Comparison of ENCODE assay signal across 9 cellular contexts in the genomic region with DNA sequence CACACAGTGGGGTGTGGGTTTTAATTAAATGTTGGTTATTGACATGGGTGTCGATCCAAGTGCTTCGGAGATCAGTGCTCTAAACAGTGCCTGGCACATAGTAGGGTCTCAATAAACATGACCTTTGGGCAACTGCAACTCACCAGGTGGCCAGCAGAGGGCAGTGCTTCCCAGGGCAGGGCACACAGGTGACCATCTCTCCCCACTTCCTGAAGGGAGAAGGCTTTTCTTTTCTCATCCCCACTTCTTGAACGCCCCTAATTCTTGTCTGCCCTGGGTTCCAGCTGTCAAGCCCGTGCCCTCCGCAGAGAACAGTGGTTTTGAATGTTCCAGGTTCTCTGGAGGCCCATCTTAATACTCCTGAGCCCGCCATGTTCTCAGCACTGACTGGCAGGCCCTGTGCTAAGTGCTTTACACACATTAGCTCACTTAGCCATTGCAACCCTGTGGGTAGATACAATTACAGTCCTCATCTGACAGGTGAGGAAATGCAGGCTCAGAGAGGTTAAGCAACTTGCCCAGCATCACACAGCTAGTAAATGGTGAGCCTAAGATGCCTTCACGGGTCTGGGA. TPM values are rescaled to one million over a fixed set of nuclear protein-coding genes. Genes with fewer than 3 reads are reported as not detected.
A peak's percentile ranks its signal among the peaks of the same experiment; 100 is the strongest.
DNase-seq lines count a peak whose midpoint lies in the region; ATAC-seq, FAIRE-seq and TF ChIP-seq lines count a peak whose summit lies in the region.
"Had no signal": no experiment of that assay in that cellular context is flagged by ENCODE, and none has a peak within 500 bp of the region (broad histone marks: within the 10 kb centered on the region; RNA-seq: fewer than 3 reads in every experiment).

No MANE protein-coding gene starts in this region.

- no peaks in the 10 kb centered on the region for H3K36me3 Mint-ChIP-seq in CD4-positive, alpha-beta memory T cell
- H3K36me3 Mint-ChIP-seq in WTC11: no peaks in the 10 kb centered on the region
- H3K36me3 Mint-ChIP-seq in stimulated activated effector memory CD8-positive, alpha-beta T cell treated with anti-CD3 and anti-CD28 coated beads, Interleukin-12 subunit alpha, Interleukin-12 subunit beta, amount 100 ng/mL, for 72 hours: peaks cover 6% of the 10 kb centered on the region
- H3K36me3 Mint-ChIP-seq: IgD-negative memory B cell had no signal

- intact Hi-C loops in CD4-positive, alpha-beta memory T cell (cut with micrococcal nuclease): loop anchor here (1.0 kb wide), 3 partner anchors 27 to 207 kb away; no protein-coding TSS in a partner anchor
- intact Hi-C loops in lower lobe of right lung (cut with DNase I): loop anchor here (5.0 kb wide), 1 partner anchor 35 kb away; no protein-coding TSS in a partner anchor

- no peaks in the 10 kb centered on the region for H3K36me3 ChIP-seq in CD4-positive, alpha-beta memory T cell (ENCODE audit: insufficient read depth, low read length)
- H3K36me3 ChIP-seq in bronchial epithelial cell (ENCODE audit: control insufficient read depth, insufficient read depth, low read length) (no peaks in the 10 kb centered on the region), lower lobe of right lung (peaks cover 12% of the 10 kb centered on the region)

- CTCF ChIA-PET in CD4-positive, alpha-beta memory T cell (lab: Charles Lee; ENCODE audit: partially characterized antibody): interaction anchor here (0.7 to 13.8 kb wide), 48 partner anchors 8 to 1327 kb away, joined by 3 to 671 read pairs (median 5); a partner anchor contains a TSS
- CTCF ChIA-PET in WTC11 (lab: Charles Lee): interaction anchor here (0.7 to 15.4 kb wide), 21 partner anchors 10 to 221 kb away, joined by 3 to 735 read pairs (median 9); a partner anchor contains a TSS

- ATAC-seq in WTC11 (peak; percentile 31), lower lobe of right lung (peak; percentile 13 to 42), GM19324 (IDR thresholded peaks at IDR 0.05; ENCODE audit: low FRiP score, unreplicated experiment) (no peak)
- ATAC-seq in stimulated activated effector memory CD8-positive, alpha-beta T cell treated with anti-CD3 and anti-CD28 coated beads, Interleukin-12 subunit alpha, Interleukin-12 subunit beta, amount 100 ng/mL, for 72 hours: peak; percentile 44

- H3K4me3 Mint-ChIP-seq in CD4-positive, alpha-beta memory T cell: peak overlapping the region in 2 of 8 donors; percentile 24 to 59
- H3K4me3 Mint-ChIP-seq in WTC11: no peak overlapping the region
- H3K4me3 Mint-ChIP-seq in stimulated activated effector memory CD8-positive, alpha-beta T cell treated with anti-CD3 and anti-CD28 coated beads, Interleukin-12 subunit alpha, Interleukin-12 subunit beta, amount 100 ng/mL, for 72 hours: no peak overlapping the region

- POLR2A ChIA-PET in CD4-positive, alpha-beta memory T cell (lab: Charles Lee; ENCODE audit: partially characterized antibody): interaction anchor here (0.7 to 4.7 kb wide), 15 partner anchors 9 to 141 kb away, joined by 3 to 29 read pairs (median 5); a partner anchor contains a TSS
- POLR2A ChIA-PET in WTC11 (lab: Charles Lee): interaction anchor here (0.6 to 3.4 kb wide), 4 partner anchors 25 to 513 kb away, joined by 3 to 17 read pairs (median 3); a partner anchor contains a TSS

- peak; percentile 83 for FAIRE-seq in bronchial epithelial cell (lab: Jason Lieb, UNC)

- H3K4me3 ChIP-seq in CD4-positive, alpha-beta memory T cell (ENCODE audit: low read length in 2 of 2): no peak overlapping the region
- H3K4me3 ChIP-seq in bronchial epithelial cell (ENCODE audit: low read depth, low read length) (no peak overlapping the region), lower lobe of right lung (no peak overlapping the region)

- no peaks in the 10 kb centered on the region for H3K9me3 ChIP-seq in CD4-positive, alpha-beta memory T cell (ENCODE audit: control insufficient read depth in 1 of 2, low read length in 2 of 2)
- H3K9me3 ChIP-seq in lower lobe of right lung: no peaks in the 10 kb centered on the region

- peaks cover 0 to 3% of the 10 kb centered on the region in 2 donors for H3K27me3 Mint-ChIP-seq in CD4-positive, alpha-beta memory T cell
- peaks cover 10% of the 10 kb centered on the region for H3K27me3 Mint-ChIP-seq in WTC11 (ENCODE audit: low read depth)

- peaks cover 19 to 55% (median 40%) of the 10 kb centered on the region in 4 donors for H3K4me1 Mint-ChIP-seq in CD4-positive, alpha-beta memory T cell
- peaks cover 32% of the 10 kb centered on the region for H3K4me1 Mint-ChIP-seq in WTC11
- peaks cover 41% of the 10 kb centered on the region for H3K4me1 Mint-ChIP-seq in stimulated activated effector memory CD8-positive, alpha-beta T cell treated with anti-CD3 and anti-CD28 coated beads, Interleukin-12 subunit alpha, Interleukin-12 subunit beta, amount 100 ng/mL, for 72 hours

- no peak overlapping the region for H3K27ac ChIP-seq in CD4-positive, alpha-beta memory T cell (ENCODE audit: low read depth, low read length)
- no peak overlapping the region for H3K27ac ChIP-seq in lower lobe of right lung

- TF ChIP-seq CTCF in WTC11 (IDR thresholded peaks at IDR 0.05): peak; percentile 99
- TF ChIP-seq CTCF in bronchial epithelial cell (IDR thresholded peaks at IDR 0.05; ENCODE audit: insufficient read depth, low read length, severe bottlenecking): peak; percentile 97
- TF ChIP-seq CTCF in lower lobe of right lung (IDR thresholded peaks at IDR 0.05): peak; percentile 97

- H3K9me3 Mint-ChIP-seq in CD4-positive, alpha-beta memory T cell: no peaks in the 10 kb centered on the region
- H3K9me3 Mint-ChIP-seq in WTC11: no peaks in the 10 kb centered on the region
- H3K9me3 Mint-ChIP-seq in stimulated activated effector memory CD8-positive, alpha-beta T cell treated with anti-CD3 and anti-CD28 coated beads, Interleukin-12 subunit alpha, Interleukin-12 subunit beta, amount 100 ng/mL, for 72 hours: no peaks in the 10 kb centered on the region
- H3K9me3 Mint-ChIP-seq: IgD-negative memory B cell had no signal

- DNase-seq in CD4-positive, alpha-beta memory T cell: peak; percentile 58 to 67 (median 61)
- DNase-seq in HT1080 (ENCODE audit: low read depth) (peak; percentile 32), WTC11 (ENCODE audit: low spot score) (peak; percentile 88), bronchial epithelial cell (ENCODE audit: low read depth) (peak; percentile 44), lower lobe of right lung (peak; percentile 74), NCI-H345 treated with DMSO at 0.1 percent for 48 hours (lab: John Stamatoyannopoulos, UW; ENCODE audit: unreplicated experiment) (no peak)
- DNase-seq in stimulated activated effector memory CD8-positive, alpha-beta T cell treated with anti-CD3 and anti-CD28 coated beads, Interleukin-12 subunit alpha, Interleukin-12 subunit beta, amount 100 ng/mL, for 72 hours (ENCODE audit: low spot score in 2 of 2): peak; percentile 75 to 90

- peak overlapping the region in 6 of 7 donors; percentile 20 to 72 (median 36) for H3K27ac Mint-ChIP-seq in CD4-positive, alpha-beta memory T cell
- H3K27ac Mint-ChIP-seq in WTC11: no peak overlapping the region
- H3K27ac Mint-ChIP-seq in stimulated activated effector memory CD8-positive, alpha-beta T cell treated with anti-CD3 and anti-CD28 coated beads, Interleukin-12 subunit alpha, Interleukin-12 subunit beta, amount 100 ng/mL, for 72 hours: no peak overlapping the region

- H3K27me3 ChIP-seq in CD4-positive, alpha-beta memory T cell (ENCODE audit: insufficient read depth, low read length): no peaks in the 10 kb centered on the region
- H3K27me3 ChIP-seq in bronchial epithelial cell (ENCODE audit: control insufficient read depth, insufficient read depth, low read length) (no peaks in the 10 kb centered on the region), lower lobe of right lung (ENCODE audit: low read depth) (no peaks in the 10 kb centered on the region)

- H3K4me1 ChIP-seq in CD4-positive, alpha-beta memory T cell (ENCODE audit: insufficient read depth, low read length): peaks cover 29% of the 10 kb centered on the region
- peaks cover 38% of the 10 kb centered on the region for H3K4me1 ChIP-seq in lower lobe of right lung

RNA-seq across cellular contexts. Expression of a gene that starts 16.3 kb away (rescaled TPM):
- total RNA-seq in CD4-positive, alpha-beta memory T cell: under 1 TPM; 0.15 to 0.39 TPM
- polyA plus RNA-seq in CD4-positive, alpha-beta memory T cell: under 1 TPM in 1 of 2 donors, not detected in 1; 0.14 TPM
- total RNA-seq in HT1080 (2014; rRNA removed; shearing (Covaris generic)): 3.7 and 4.1 TPM in 2 replicates
- 1.5 and 2.2 TPM in 2 replicates for polyA plus RNA-seq in HT1080 (2015; cell fraction: cytosol; rRNA removed)
- polyA plus RNA-seq in HT1080 (2015; cell fraction: nucleus; rRNA removed): 5.8 and 7.8 TPM in 2 replicates
- total RNA-seq in WTC11 (2021) (9.0 to 13.3 TPM (median 9.7 TPM) in 3 replicates), bronchial epithelial cell (0.90 and 3.9 TPM in 2 replicates), lower lobe of right lung (44.5 TPM)

RNA-seq across cellular contexts. Expression of a gene that starts 17.0 kb away (rescaled TPM):
- total RNA-seq in CD4-positive, alpha-beta memory T cell: not detected
- polyA plus RNA-seq in CD4-positive, alpha-beta memory T cell: not detected
- total RNA-seq in HT1080 (2014; rRNA removed; shearing (Covaris generic)): not detected in 2 replicates
- polyA plus RNA-seq in HT1080 (2015; cell fraction: cytosol; rRNA removed): not detected in 2 replicates
- polyA plus RNA-seq in HT1080 (2015; cell fraction: nucleus; rRNA removed): not detected in 2 replicates
- not detected in 3 replicates for total RNA-seq in WTC11 (2021)
- total RNA-seq in bronchial epithelial cell: 0.38 TPM in 1 of 2 replicates, not detected in the other
- total RNA-seq in lower lobe of right lung: not detected
- polyA plus RNA-seq: IgD-negative memory B cell had no signal

RNA-seq across cellular contexts. Expression of a gene that starts 30.7 kb away (rescaled TPM):
- 10 to 100 TPM; 12.1 to 12.3 TPM for total RNA-seq in CD4-positive, alpha-beta memory T cell
- polyA plus RNA-seq in CD4-positive, alpha-beta memory T cell: 1 to 10 TPM; 8.7 to 9.0 TPM
- 11.7 and 13.3 TPM in 2 replicates for total RNA-seq in HT1080 (2014; rRNA removed; shearing (Covaris generic))
- 12.8 and 17.8 TPM in 2 replicates for polyA plus RNA-seq in HT1080 (2015; cell fraction: cytosol; rRNA removed)
- polyA plus RNA-seq in HT1080 (2015; cell fraction: nucleus; rRNA removed): 20.2 and 21.6 TPM in 2 replicates
- 13.5 to 16.8 TPM (median 13.8 TPM) in 3 replicates for total RNA-seq in WTC11 (2021)
- total RNA-seq in bronchial epithelial cell: 7.3 and 10.3 TPM in 2 replicates
- total RNA-seq in lower lobe of right lung: 39.9 TPM

RNA-seq across cellular contexts. Expression of a gene that starts 36.5 kb away (rescaled TPM):
- 10 to 100 TPM; 40.8 to 41.8 TPM for total RNA-seq in CD4-positive, alpha-beta memory T cell
- 10 to 100 TPM; 32.1 to 33.3 TPM for polyA plus RNA-seq in CD4-positive, alpha-beta memory T cell
- 20.8 and 25.4 TPM in 2 replicates for total RNA-seq in HT1080 (2014; rRNA removed; shearing (Covaris generic))
- 20.8 and 26.8 TPM in 2 replicates for polyA plus RNA-seq in HT1080 (2015; cell fraction: cytosol; rRNA removed)
- polyA plus RNA-seq in HT1080 (2015; cell fraction: nucleus; rRNA removed): 25.7 and 29.4 TPM in 2 replicates
- total RNA-seq in WTC11 (2021): 34.4 to 44.3 TPM (median 40.6 TPM) in 3 replicates
- total RNA-seq in bronchial epithelial cell: 7.6 and 9.9 TPM in 2 replicates
- 20.2 TPM for total RNA-seq in lower lobe of right lung

Comparison
In these comparisons a context has a peak if more than half of its experiments do, and no peak if none do; other contexts are left out.
1. H3K27ac Mint-ChIP-seq: peak in CD4-positive, alpha-beta memory T cell (6 of 7); none in WTC11 (single experiment) and stimulated activated effector memory CD8-positive, alpha-beta T cell treated with anti-CD3 and anti-CD28 coated beads, Interleukin-12 subunit alpha, Interleukin-12 subunit beta, amount 100 ng/mL, for 72 hours (single experiment).
2. Peak in every context shown above with its lines, with median percentiles within 50 percentile points of each other: CTCF ChIP-seq.